16 cellular contexts compared by ENCODE assay signal in the genomic region with DNA sequence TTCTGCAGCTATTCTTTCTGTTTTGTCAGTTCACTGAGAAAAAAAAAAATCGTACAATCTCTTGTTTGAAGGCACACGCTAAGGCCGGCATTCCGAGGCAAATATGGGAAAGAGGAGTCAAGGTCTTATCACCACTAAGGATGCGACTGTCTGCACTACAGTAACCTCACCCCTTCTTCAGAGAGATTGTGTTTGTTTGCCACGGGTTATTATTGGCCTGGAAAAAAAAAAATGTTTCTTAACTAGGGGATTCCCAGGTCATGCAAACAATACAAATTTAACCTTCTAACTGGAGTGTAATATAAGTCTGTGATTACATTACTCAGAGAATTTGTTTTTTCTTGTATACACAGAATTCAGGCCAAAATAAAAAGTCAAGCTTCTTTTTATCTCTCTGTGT.
DNase-seq lines count a peak whose midpoint lies in the region; ATAC-seq, FAIRE-seq and TF ChIP-seq lines count a peak whose summit lies in the region.
"Had no signal": no experiment of that assay in that cellular context is flagged by ENCODE, and none has a peak within 500 bp of the region (broad histone marks: within the 10 kb centered on the region; RNA-seq: fewer than 3 reads in every experiment).

No MANE protein-coding gene starts in this region.

- no peak overlapping the region for H3K4me3 Mint-ChIP-seq in activated T-helper 17 cell treated with anti-CD3 and anti-CD28 coated beads, Interleukin-2, amount 50 U/mL, for 72 hours
- H3K4me3 Mint-ChIP-seq: activated CD4-positive, alpha-beta memory T cell treated with anti-CD3 and anti-CD28 coated beads for 36 hours had no signal

- ATAC-seq in HG02885 (IDR thresholded peaks at IDR 0.05; ENCODE audit: poor library complexity, unreplicated experiment): peak; percentile 38
- ATAC-seq in activated T-helper 17 cell treated with anti-CD3 and anti-CD28 coated beads, Interleukin-2, amount 50 U/mL, for 72 hours (replicated peaks): peak; percentile 29
- ATAC-seq: left colon had no signal

- DNase-seq in GM18507 (ENCODE audit: extremely low spot score, insufficient read length, low read depth): no peak
- peak; percentile 5 for DNase-seq in GM20000 (ENCODE audit: low spot score)
- no peak for DNase-seq in superior temporal gyrus (ENCODE audit: extremely low spot score)
- no peak for DNase-seq in A172 (ENCODE audit: low spot score)
- DNase-seq in stimulated activated naive CD4-positive, alpha-beta T cell (lab: John Stamatoyannopoulos, UW): no peak
- DNase-seq in NCI-H748 treated with DMSO at 0.1 percent for 48 hours (lab: John Stamatoyannopoulos, UW): no peak
- DNase-seq: activated effector memory CD4-positive, alpha-beta T cell treated with Interleukin-2 at 50 U/mL for 16 hours; dermis blood vessel endothelial cell; left colon; NCI-H1930; Right ventricle myocardium superior; stimulated activated CD4-positive, alpha-beta T cell treated with anti-CD3 and anti-CD28 coated beads, Interleukin-2, amount 100 ng/mL, for 48 hours; upper lobe of left lung had no signal

- no peaks in the 10 kb centered on the region for H3K9me3 Mint-ChIP-seq in activated T-helper 17 cell treated with anti-CD3 and anti-CD28 coated beads, Interleukin-2, amount 50 U/mL, for 72 hours

- no peak for TF ChIP-seq CTCF in GM20000 (IDR thresholded peaks at IDR 0.05; ENCODE audit: extremely low read depth, missing control alignments)

- no peaks in the 10 kb centered on the region for H3K36me3 Mint-ChIP-seq in activated T-helper 17 cell treated with anti-CD3 and anti-CD28 coated beads, Interleukin-2, amount 50 U/mL, for 72 hours (ENCODE audit: low read depth)
- H3K36me3 Mint-ChIP-seq: activated CD4-positive, alpha-beta memory T cell treated with anti-CD3 and anti-CD28 coated beads for 36 hours had no signal

- H3K27me3 Mint-ChIP-seq in activated T-helper 17 cell treated with anti-CD3 and anti-CD28 coated beads, Interleukin-2, amount 50 U/mL, for 72 hours: no peaks in the 10 kb centered on the region
- H3K27me3 Mint-ChIP-seq: activated CD4-positive, alpha-beta memory T cell treated with anti-CD3 and anti-CD28 coated beads for 36 hours had no signal

- peak; percentile 66 for FAIRE-seq in GM18507 (lab: Jason Lieb, UNC)

- H3K4me1 Mint-ChIP-seq in activated T-helper 17 cell treated with anti-CD3 and anti-CD28 coated beads, Interleukin-2, amount 50 U/mL, for 72 hours: peaks cover 7% of the 10 kb centered on the region

- no peak overlapping the region for H3K27ac Mint-ChIP-seq in activated T-helper 17 cell treated with anti-CD3 and anti-CD28 coated beads, Interleukin-2, amount 50 U/mL, for 72 hours
- H3K27ac Mint-ChIP-seq: activated CD4-positive, alpha-beta memory T cell treated with anti-CD3 and anti-CD28 coated beads for 36 hours had no signal
